2 cellular contexts compared by ENCODE assay signal in the genomic region with DNA sequence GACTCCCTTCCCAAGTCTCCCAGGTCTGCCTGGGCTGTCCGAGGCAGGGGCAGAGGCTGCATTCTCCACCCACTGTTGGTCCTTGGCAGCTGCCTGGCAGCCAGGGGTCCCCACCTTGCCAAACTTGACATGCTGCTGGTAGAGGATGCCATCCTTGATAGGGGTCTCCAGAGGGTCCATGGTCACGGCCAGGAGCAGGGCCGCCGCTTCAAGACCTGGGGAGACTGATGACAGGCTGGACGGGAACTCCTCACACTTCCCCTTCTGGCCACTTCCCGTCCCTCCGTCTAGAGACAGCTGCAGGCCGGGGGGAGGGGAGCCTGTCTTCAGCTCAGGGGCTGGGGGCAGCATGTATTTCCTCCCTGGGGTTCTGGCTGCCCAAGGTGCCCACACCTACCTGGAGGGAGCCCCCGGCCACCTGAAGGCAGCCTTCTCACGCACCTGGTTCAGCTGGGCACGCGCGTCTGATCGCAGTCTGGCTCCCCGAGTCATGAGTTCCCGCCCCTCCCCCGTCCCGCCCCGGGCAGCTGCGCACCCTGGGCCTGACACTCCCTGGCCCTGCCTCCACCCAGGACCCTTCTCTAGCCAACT.
TF ChIP-seq lines count a peak whose summit lies in the region.

DOK3 (minus strand) TSS at position 466 of the 591 bp plus-strand sequence; CDS start at position 180, 286 bp downstream.

TF ChIP-seq in IMR-90, 13 proteins besides CTCF, POLR2A, EP300 and RAD21:
- TF ChIP-seq RFX5 (IDR thresholded peaks at IDR 0.05; ENCODE audit: low read depth, low read length) = no peak
- no peak for TF ChIP-seq CEBPB (IDR thresholded peaks at IDR 0.05; ENCODE audit: low read depth, low read length)
- no peak for TF ChIP-seq ELK1 (IDR thresholded peaks at IDR 0.05; ENCODE audit: borderline replicate concordance, low read depth, low read length)
- no peak for TF ChIP-seq MAFK (IDR thresholded peaks at IDR 0.05; ENCODE audit: low read depth, low read length)
- no peak for TF ChIP-seq SMC3 (IDR thresholded peaks at IDR 0.05; ENCODE audit: low read depth, low read length)
- TF ChIP-seq RCOR1 (IDR thresholded peaks at IDR 0.05; ENCODE audit: insufficient replicate concordance, low read length) = no peak
- no peak for TF ChIP-seq FOS (IDR thresholded peaks at IDR 0.05; ENCODE audit: low read depth, low read length)
- no peak for TF ChIP-seq CHD1 (IDR thresholded peaks at IDR 0.05; ENCODE audit: low read depth, low read length)
- TF ChIP-seq NFE2L2 (IDR thresholded peaks at IDR 0.05; ENCODE audit: low read depth, low read length) = no peak
- TF ChIP-seq MAZ (IDR thresholded peaks at IDR 0.05; ENCODE audit: borderline replicate concordance, low read depth, low read length) = no peak
- TF ChIP-seq, protein P1, sequence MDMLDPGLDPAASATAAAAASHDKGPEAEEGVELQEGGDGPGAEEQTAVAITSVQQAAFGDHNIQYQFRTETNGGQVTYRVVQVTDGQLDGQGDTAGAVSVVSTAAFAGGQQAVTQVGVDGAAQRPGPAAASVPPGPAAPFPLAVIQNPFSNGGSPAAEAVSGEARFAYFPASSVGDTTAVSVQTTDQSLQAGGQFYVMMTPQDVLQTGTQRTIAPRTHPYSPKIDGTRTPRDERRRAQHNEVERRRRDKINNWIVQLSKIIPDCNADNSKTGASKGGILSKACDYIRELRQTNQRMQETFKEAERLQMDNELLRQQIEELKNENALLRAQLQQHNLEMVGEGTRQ (IDR thresholded peaks at IDR 0.05; ENCODE audit: low read depth, low read length) = no peak
- TF ChIP-seq BHLHE40 (IDR thresholded peaks at IDR 0.05; ENCODE audit: low read depth, low read length) = no peak
- no peak for TF ChIP-seq MXI1 (IDR thresholded peaks at IDR 0.05; ENCODE audit: borderline replicate concordance, low read depth, low read length)
TF ChIP-seq in IMR-90: peak in this region for 0.

TF ChIP-seq in H1, 55 proteins besides CTCF, POLR2A, EP300 and RAD21:
- no peak for TF ChIP-seq CBX5 (IDR thresholded peaks at IDR 0.05; ENCODE audit: low read depth, low read length)
- no peak for TF ChIP-seq SIRT6 (IDR thresholded peaks at IDR 0.05; ENCODE audit: low read length)
- peak; percentile 6; the same call in 1 of the 2 replicates for TF ChIP-seq MAFK (IDR thresholded peaks at IDR 0.05; ENCODE audit: low read depth, low read length)
